8 cellular contexts compared by ENCODE assay signal in the genomic region with DNA sequence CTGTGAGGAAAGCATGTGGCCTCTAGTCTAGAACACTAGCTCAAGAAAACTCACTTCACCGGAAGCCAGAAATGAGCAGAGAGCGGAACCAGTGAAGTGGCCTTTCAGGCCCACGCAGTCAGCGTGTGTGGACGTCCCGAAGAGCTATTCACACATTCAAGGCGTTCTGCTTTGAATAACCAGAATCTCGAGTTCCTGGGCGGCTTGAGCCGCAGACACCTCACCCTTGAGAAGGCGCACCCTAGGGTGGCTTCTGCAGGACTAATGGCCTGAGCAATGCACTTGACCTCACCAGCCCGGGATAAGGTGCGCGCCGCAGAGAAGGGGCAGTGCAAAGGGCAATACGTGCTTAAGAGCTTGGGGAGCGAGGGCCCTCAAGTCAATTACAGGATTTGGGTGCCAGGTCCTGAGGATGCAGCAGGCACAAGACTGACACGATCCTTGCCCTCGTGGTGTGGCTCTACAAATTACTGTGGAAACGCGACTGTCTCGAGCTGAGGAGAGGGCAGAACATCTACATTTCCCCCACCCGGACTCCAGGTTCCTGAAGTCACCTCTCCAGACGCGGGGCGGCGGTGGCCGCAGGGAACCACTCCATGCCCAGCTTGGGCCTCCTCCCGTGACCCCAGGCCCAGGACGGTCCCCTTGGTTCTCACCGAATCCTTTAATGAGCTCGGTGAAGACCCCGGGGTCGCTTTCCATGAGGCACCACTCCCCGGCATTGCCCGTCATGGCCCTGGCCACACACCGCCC. TPM values are rescaled to one million over a fixed set of nuclear protein-coding genes. Genes with fewer than 3 reads are reported as not detected.
DNase-seq lines count a peak whose midpoint lies in the region; ATAC-seq and TF ChIP-seq lines count a peak whose summit lies in the region.

No MANE protein-coding gene starts in this region.

- peak overlapping the region; percentile 99 for H3K4me3 Mint-ChIP-seq in activated naive CD4-positive, alpha-beta T cell treated with anti-CD3 and anti-CD28 coated beads, Interleukin-2, amount 10 ng/mL, durations not matched to agents 7 days and 5 days

- H3K9me3 Mint-ChIP-seq in activated naive CD4-positive, alpha-beta T cell treated with anti-CD3 and anti-CD28 coated beads, Interleukin-2, amount 10 ng/mL, durations not matched to agents 7 days and 5 days: no peaks in the 10 kb centered on the region

- peaks cover 5% of the 10 kb centered on the region for H3K4me1 ChIP-seq in SJSA1 (replicated peaks)
- H3K4me1 ChIP-seq in left ventricle myocardium inferior: peaks cover 78% of the 10 kb centered on the region
- H3K4me1 ChIP-seq in sigmoid colon: peaks cover 0 to 43% (median 32%) of the 10 kb centered on the region in 4 donors

- H3K4me1 Mint-ChIP-seq in activated naive CD4-positive, alpha-beta T cell treated with anti-CD3 and anti-CD28 coated beads, Interleukin-2, amount 10 ng/mL, durations not matched to agents 7 days and 5 days: peaks cover 50% of the 10 kb centered on the region

- peak overlapping the region; percentile 99 for H3K27ac Mint-ChIP-seq in activated naive CD4-positive, alpha-beta T cell treated with anti-CD3 and anti-CD28 coated beads, Interleukin-2, amount 10 ng/mL, durations not matched to agents 7 days and 5 days

- peaks cover 23% of the 10 kb centered on the region for H3K36me3 Mint-ChIP-seq in activated naive CD4-positive, alpha-beta T cell treated with anti-CD3 and anti-CD28 coated beads, Interleukin-2, amount 10 ng/mL, durations not matched to agents 7 days and 5 days

- TF ChIP-seq EP300 in sigmoid colon (IDR thresholded peaks at IDR 0.05): no peak

- peak; percentile 45 for ATAC-seq in GM21360 (IDR thresholded peaks at IDR 0.05; ENCODE audit: unreplicated experiment)

- 0 to 1% methylated on average over 37 of the region's 37 CpGs for WGBS in sigmoid colon, 2 donors

- CTCF ChIA-PET in activated naive CD4-positive, alpha-beta T cell treated with anti-CD3 and anti-CD28 coated beads, Interleukin-2, amount 10 ng/mL, durations not matched to agents 7 days and 5 days (lab: Charles Lee): interaction anchor here (0.6 to 1.8 kb wide), 5 partner anchors 13 to 503 kb away, joined by 3 to 11 read pairs (median 3); no protein-coding TSS in a partner anchor

- H3K36me3 ChIP-seq in SJSA1 (no peaks in the 10 kb centered on the region), left ventricle myocardium inferior (no peaks in the 10 kb centered on the region), sigmoid colon (no peaks in the 10 kb centered on the region)

- H3K27me3 ChIP-seq in SJSA1 (replicated peaks) (no peaks in the 10 kb centered on the region), left ventricle myocardium inferior (ENCODE audit: low read depth) (no peaks in the 10 kb centered on the region), sigmoid colon (no peaks in the 10 kb centered on the region)

- peak overlapping the region; percentile 46 for H3K27ac ChIP-seq in SJSA1
- peak overlapping the region; percentile 98 for H3K27ac ChIP-seq in left ventricle myocardium inferior (replicated peaks)
- peak overlapping the region; percentile 96 to 99 (median 99) for H3K27ac ChIP-seq in sigmoid colon

- intact Hi-C loops in left ventricle myocardium inferior (cut with micrococcal nuclease) (loop anchor here (10.0 kb wide), 1 partner anchor 66 kb away; the partner anchor contains the start of gene CDC73), sigmoid colon (cut with DNase I) (loop anchor here (1.0 kb wide), 2 partner anchors 64 to 251 kb away; partner anchors contain the start of gene CDC73)

- TF ChIP-seq CTCF in left ventricle myocardium inferior (IDR thresholded peaks at IDR 0.05; ENCODE audit: borderline replicate concordance) (no peak), sigmoid colon (IDR thresholded peaks at IDR 0.05) (no peak)

- no peaks in the 10 kb centered on the region for H3K9me3 ChIP-seq in SJSA1 (replicated peaks)
- H3K9me3 ChIP-seq in left ventricle myocardium inferior (replicated peaks): no peaks in the 10 kb centered on the region
- H3K9me3 ChIP-seq in sigmoid colon: no peaks in the 10 kb centered on the region

- H3K27me3 Mint-ChIP-seq in activated naive CD4-positive, alpha-beta T cell treated with anti-CD3 and anti-CD28 coated beads, Interleukin-2, amount 10 ng/mL, durations not matched to agents 7 days and 5 days: peaks cover 5% of the 10 kb centered on the region

- DNase-seq in DMS79 treated with DMSO at 0.1 percent for 48 hours (lab: John Stamatoyannopoulos, UW) (peak; percentile 64), HT-29 (ENCODE audit: low spot score) (peak; percentile 75), SJSA1 (ENCODE audit: low read depth in 1 of 2, low spot score in 2 of 2) (peak in 1 of 2 experiments; percentile 41), left ventricle myocardium inferior (peak; percentile 18), sigmoid colon (peak; percentile 72), T1000 (lab: John Stamatoyannopoulos, UW) (no peak)
- DNase-seq in activated naive CD4-positive, alpha-beta T cell treated with anti-CD3 and anti-CD28 coated beads, Interleukin-2, amount 10 ng/mL, durations not matched to agents 7 days and 5 days: peak; percentile 66

- no peak for TF ChIP-seq POLR2A in sigmoid colon (IDR thresholded peaks at IDR 0.05)

- H3K4me3 ChIP-seq in SJSA1 (peak overlapping the region; percentile 70), left ventricle myocardium inferior (peak overlapping the region; percentile 90), sigmoid colon (peak overlapping the region; percentile 77 to 97 (median 84))

RNA-seq across cellular contexts. Expression of gene UCHL5, which starts 0.5 kb away (rescaled TPM):
- total RNA-seq in HT-29 (2014; rRNA removed; shearing (Covaris generic)): 23.5 and 23.6 TPM in 2 replicates
- total RNA-seq in SJSA1 (2014; rRNA removed; shearing (Covaris generic)): 33.4 and 57.5 TPM in 2 replicates
- total RNA-seq in left ventricle myocardium inferior: 43.0 TPM
- 10 to 100 TPM; 24.6 to 47.6 (median 36.8) TPM for total RNA-seq in sigmoid colon
- polyA plus RNA-seq in sigmoid colon: 10 to 100 TPM; 19.9 to 22.2 (median 21.0) TPM

RNA-seq across cellular contexts. Expression of gene RO60, which starts 0.7 kb away (rescaled TPM):
- total RNA-seq in HT-29 (2014; rRNA removed; shearing (Covaris generic)): 46.4 and 62.5 TPM in 2 replicates
- total RNA-seq in SJSA1 (2014; rRNA removed; shearing (Covaris generic)): 90.0 and 97.2 TPM in 2 replicates
- 51.8 TPM for total RNA-seq in left ventricle myocardium inferior
- total RNA-seq in sigmoid colon: 100 to 1,000 TPM in 3 of 4 donors, 10 to 100 TPM in 1; 94.6 to 128 (median 111) TPM
- 10 to 100 TPM in 2 of 3 donors, 1 to 10 TPM in 1; 8.7 to 12.6 (median 11.6) TPM for polyA plus RNA-seq in sigmoid colon

RNA-seq across cellular contexts. Expression of gene GLRX2, which starts 46.5 kb away (rescaled TPM):
- 9.2 and 16.6 TPM in 2 replicates for total RNA-seq in HT-29 (2014; rRNA removed; shearing (Covaris generic))
- total RNA-seq in SJSA1 (2014; rRNA removed; shearing (Covaris generic)): 35.6 and 41.9 TPM in 2 replicates
- total RNA-seq in left ventricle myocardium inferior (31.8 TPM), sigmoid colon (1 to 10 TPM; 4.2 to 9.2 (median 7.1) TPM)
- 10 to 100 TPM; 13.8 to 23.4 (median 17.6) TPM for polyA plus RNA-seq in sigmoid colon

Comparison
In these comparisons a context has a peak if more than half of its experiments do, and no peak if none do; other contexts are left out.
1. H3K27ac ChIP-seq: peak in every context shown above with its lines; median percentile 99 in sigmoid colon; 98 in left ventricle myocardium inferior; 46 in SJSA1.